26 cellular contexts compared by ENCODE assay signal in the genomic region with DNA sequence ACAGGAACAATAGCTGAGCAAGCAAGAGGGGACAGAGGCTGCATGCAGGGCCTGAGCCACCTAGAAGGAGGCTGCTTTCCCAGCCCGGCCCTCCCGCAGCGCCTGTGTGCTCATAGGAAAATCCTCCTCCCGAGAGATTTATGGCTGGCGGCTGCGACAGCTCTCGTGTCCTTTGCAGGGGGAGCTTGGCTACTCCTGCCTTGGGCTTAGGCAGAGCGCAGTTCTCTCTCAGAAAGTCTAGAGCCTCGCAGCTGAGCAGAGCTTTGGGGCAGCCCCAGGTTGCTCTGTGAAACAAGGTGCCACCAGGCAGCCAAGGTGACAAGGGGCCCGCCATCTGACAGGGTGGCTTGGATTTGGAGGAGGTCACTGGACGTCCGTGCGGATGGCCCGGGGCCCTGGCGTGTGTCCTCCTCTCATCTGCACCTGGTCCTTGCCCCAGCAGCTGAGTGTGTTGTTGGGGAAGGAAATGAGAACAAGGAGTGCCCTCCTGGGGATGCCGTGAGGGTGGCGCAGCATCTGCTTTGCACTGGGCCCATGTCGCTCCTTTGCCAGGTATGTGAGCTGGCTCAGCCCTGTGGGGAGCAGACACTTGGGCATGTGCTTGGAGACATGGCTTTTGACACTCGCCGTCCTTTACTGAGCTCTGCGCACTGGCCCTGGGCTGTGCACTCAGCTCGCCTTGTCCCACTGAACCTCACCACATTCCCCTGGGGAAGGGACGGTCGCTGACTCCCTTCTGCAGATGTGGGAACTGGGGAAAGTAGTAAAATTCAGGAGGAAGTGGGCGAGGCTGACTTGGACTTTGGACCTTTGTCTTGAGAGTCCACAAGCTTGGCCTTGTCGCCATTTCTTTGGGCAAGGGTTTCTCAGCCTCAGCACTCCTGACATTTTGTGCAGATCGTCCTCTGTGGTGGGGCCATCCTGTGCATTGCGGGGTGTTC. TPM values are rescaled to one million over a fixed set of nuclear protein-coding genes. Genes with fewer than 3 reads are reported as not detected.
DNase-seq lines count a peak whose midpoint lies in the region; ATAC-seq and TF ChIP-seq lines count a peak whose summit lies in the region.
"Had no signal": no experiment of that assay in that cellular context is flagged by ENCODE, and none has a peak within 500 bp of the region (broad histone marks: within the 10 kb centered on the region; RNA-seq: fewer than 3 reads in every experiment).

No MANE protein-coding gene starts in this region.

- H3K4me3 Mint-ChIP-seq in stimulated activated naive B cell treated with anti-CD40 and anti-IgM and Interleukin-4, amounts not matched to agents 10 μg/mL and 1 μg/mL and 100 μg/mL, for 72 hours: no peak overlapping the region
- H3K4me3 Mint-ChIP-seq: activated naive CD4-positive, alpha-beta T cell treated with anti-CD3 and anti-CD28 coated beads, Interleukin-2, amount 10 ng/mL, durations not matched to agents 7 days and 5 days; activated T-helper 1 cell treated with anti-CD3 and anti-CD28 coated beads, Interleukin-12 subunit alpha, Interleukin-12 subunit beta, Interleukin-2, Interleukin-4 antibody, amounts not matched to agents 30 ng/mL and 10 ng/mL and 1 ng/mL, durations not matched to agents 14 hours and 24 hours and 36 hours; CD8-positive, alpha-beta memory T cell; IgD-negative memory B cell; stimulated activated naive CD8-positive, alpha-beta T cell treated with anti-CD3 and anti-CD28 coated beads, Interleukin-15, amount 100 ng/mL, for 72 hours had no signal

- H3K27ac ChIP-seq in hepatocyte: no peak overlapping the region
- H3K27ac ChIP-seq: Peyer's patch, uterus had no signal

- peaks cover 8 to 11% of the 10 kb centered on the region in 2 donors for H3K9me3 Mint-ChIP-seq in stimulated activated naive B cell treated with anti-CD40 and anti-IgM and Interleukin-4, amounts not matched to agents 10 μg/mL and 1 μg/mL and 100 μg/mL, for 72 hours
- H3K9me3 Mint-ChIP-seq: CD8-positive, alpha-beta memory T cell had no signal

- H3K9me3 ChIP-seq in hepatocyte (ENCODE audit: low read depth): no peaks in the 10 kb centered on the region
- H3K9me3 ChIP-seq: Peyer's patch, uterus had no signal

- 88% methylated on average over 21 of the region's 28 CpGs for WGBS in hepatocyte (ENCODE audit: low lambda C conversion rate, missing lambda C conversion rate)

- H3K4me2 ChIP-seq in hepatocyte: no peak overlapping the region

- H3K36me3 ChIP-seq in hepatocyte (replicated peaks; ENCODE audit: insufficient read depth, low read depth): no peaks in the 10 kb centered on the region
- H3K36me3 ChIP-seq: Peyer's patch, uterus had no signal

- no peak overlapping the region for H3K4me3 ChIP-seq in hepatocyte
- H3K4me3 ChIP-seq: lung, Peyer's patch, uterus had no signal

- H3K27ac Mint-ChIP-seq in stimulated activated naive B cell treated with anti-CD40 and anti-IgM and Interleukin-4, amounts not matched to agents 10 μg/mL and 1 μg/mL and 100 μg/mL, for 72 hours: no peak overlapping the region
- H3K27ac Mint-ChIP-seq: activated naive CD4-positive, alpha-beta T cell treated with anti-CD3 and anti-CD28 coated beads, Interleukin-2, amount 10 ng/mL, durations not matched to agents 7 days and 5 days; activated T-helper 1 cell treated with anti-CD3 and anti-CD28 coated beads, Interleukin-12 subunit alpha, Interleukin-12 subunit beta, Interleukin-2, Interleukin-4 antibody, amounts not matched to agents 30 ng/mL and 10 ng/mL and 1 ng/mL, durations not matched to agents 14 hours and 24 hours and 36 hours; CD8-positive, alpha-beta memory T cell; IgD-negative memory B cell; progenitor cell of endocrine pancreas; stimulated activated naive CD8-positive, alpha-beta T cell treated with anti-CD3 and anti-CD28 coated beads, Interleukin-15, amount 100 ng/mL, for 72 hours had no signal

- no peak overlapping the region for H2AFZ ChIP-seq in hepatocyte

- no peaks in the 10 kb centered on the region for H3K9me2 ChIP-seq in hepatocyte (replicated peaks; ENCODE audit: insufficient read depth)

- no peaks in the 10 kb centered on the region for H4K20me1 ChIP-seq in hepatocyte (ENCODE audit: insufficient read depth, poor library complexity, severe bottlenecking)

- peaks cover 0 to 4% of the 10 kb centered on the region in 2 donors for H3K36me3 Mint-ChIP-seq in stimulated activated naive B cell treated with anti-CD40 and anti-IgM and Interleukin-4, amounts not matched to agents 10 μg/mL and 1 μg/mL and 100 μg/mL, for 72 hours
- H3K36me3 Mint-ChIP-seq: activated naive CD4-positive, alpha-beta T cell treated with anti-CD3 and anti-CD28 coated beads, Interleukin-2, amount 10 ng/mL, durations not matched to agents 7 days and 5 days; CD8-positive, alpha-beta memory T cell; IgD-negative memory B cell had no signal

- peaks cover 0 to 3% of the 10 kb centered on the region in 2 donors for H3K27me3 Mint-ChIP-seq in stimulated activated naive B cell treated with anti-CD40 and anti-IgM and Interleukin-4, amounts not matched to agents 10 μg/mL and 1 μg/mL and 100 μg/mL, for 72 hours
- H3K27me3 Mint-ChIP-seq: stimulated activated naive CD8-positive, alpha-beta T cell treated with anti-CD3 and anti-CD28 coated beads, Interleukin-15, amount 100 ng/mL, for 72 hours had no signal

- no peaks in the 10 kb centered on the region for H3K27me3 ChIP-seq in hepatocyte
- H3K27me3 ChIP-seq: Peyer's patch, uterus had no signal

- peak; percentile 62 for ATAC-seq in stimulated activated naive B cell treated with anti-CD40 and anti-IgM and Interleukin-4, amounts not matched to agents 10 μg/mL and 1 μg/mL and 100 μg/mL, for 72 hours (replicated peaks)
- no peak for ATAC-seq in HG02970 (IDR thresholded peaks at IDR 0.05; ENCODE audit: low FRiP score, unreplicated experiment)
- ATAC-seq in GM18868 (IDR thresholded peaks at IDR 0.05; ENCODE audit: unreplicated experiment): no peak
- ATAC-seq in left lobe of liver: no peak
- ATAC-seq: stimulated activated naive CD8-positive, alpha-beta T cell treated with anti-CD3 and anti-CD28 coated beads, Interleukin-15, amount 100 ng/mL, for 72 hours had no signal

- DNase-seq in NOMO-1 treated with dmso at 0.1 percent for 144 hours (lab: John Stamatoyannopoulos, UW; ENCODE audit: unreplicated experiment) (peak; percentile 36), NOMO-1 treated with DMSO at 0.1 percent for 48 hours (lab: John Stamatoyannopoulos, UW; ENCODE audit: unreplicated experiment) (no peak), NCI-H1417 (lab: John Stamatoyannopoulos, UW) (peak; percentile 63 to 82 (median 65)), hepatocyte (ENCODE audit: low spot score) (peak; percentile 61), left lobe of liver (ENCODE audit: low spot score) (no peak)
- no peak for DNase-seq in stimulated activated naive B cell treated with anti-CD40 and anti-IgM and Interleukin-4, amounts not matched to agents 10 μg/mL and 1 μg/mL and 100 μg/mL, for 72 hours
- DNase-seq: activated CD4-positive, CD25-positive, alpha-beta regulatory T cell; activated CD8-positive, alpha-beta memory T cell treated with anti-CD3 and anti-CD28 coated beads, Interleukin-2, amount 50 U/mL, for 4 hours; activated naive CD4-positive, alpha-beta T cell treated with anti-CD3 and anti-CD28 coated beads, Interleukin-2, amount 10 ng/mL, durations not matched to agents 7 days and 5 days; CD8-positive, alpha-beta memory T cell; DMS153; NCI-H1105; NCI-H2081 treated with DMSO at 0.1 percent for 48 hours; NCI-H446; Peyer's patch; stimulated activated naive CD8-positive, alpha-beta T cell treated with anti-CD3 and anti-CD28 coated beads, Interleukin-15, amount 100 ng/mL, for 72 hours; uterus had no signal

- TF ChIP-seq CTCF in hepatocyte (IDR thresholded peaks at IDR 0.05; ENCODE audit: poor library complexity): no peak

- no peaks in the 10 kb centered on the region for H3K79me2 ChIP-seq in hepatocyte

- H3K4me1 Mint-ChIP-seq in stimulated activated naive B cell treated with anti-CD40 and anti-IgM and Interleukin-4, amounts not matched to agents 10 μg/mL and 1 μg/mL and 100 μg/mL, for 72 hours: peaks cover 4 to 6% of the 10 kb centered on the region in 2 donors
- H3K4me1 Mint-ChIP-seq: activated naive CD4-positive, alpha-beta T cell treated with anti-CD3 and anti-CD28 coated beads, Interleukin-2, amount 10 ng/mL, durations not matched to agents 7 days and 5 days; CD8-positive, alpha-beta memory T cell; stimulated activated naive CD8-positive, alpha-beta T cell treated with anti-CD3 and anti-CD28 coated beads, Interleukin-15, amount 100 ng/mL, for 72 hours had no signal

- H3K4me1 ChIP-seq in hepatocyte (ENCODE audit: insufficient read depth): peaks cover 9% of the 10 kb centered on the region
- H3K4me1 ChIP-seq: Peyer's patch, uterus had no signal

RNA-seq across cellular contexts. Expression of gene EDN3, which starts 41.9 kb away (rescaled TPM):
- total RNA-seq in hepatocyte (1.4 and 4.0 TPM in 2 replicates), left lobe of liver (not detected)
- polyA plus RNA-seq in hepatocyte: 5.8 and 5.9 TPM in 2 replicates
- total RNA-seq: activated T-helper 1 cell treated with anti-CD3 and anti-CD28 coated beads, Interleukin-12 subunit alpha, Interleukin-12 subunit beta, Interleukin-2, Interleukin-4 antibody, amounts not matched to agents 30 ng/mL and 10 ng/mL and 1 ng/mL, durations not matched to agents 14 hours and 24 hours and 36 hours; G401; glomerular endothelial cell had no signal
- polyA plus RNA-seq: CD8-positive, alpha-beta memory T cell; IgD-negative memory B cell; keratinocyte had no signal

Comparison
In these comparisons a context has a peak if more than half of its experiments do, and no peak if none do; other contexts are left out.
1. DNase-seq: peak in NOMO-1 treated with dmso at 0.1 percent for 144 hours (single experiment), NCI-H1417 (3 of 3) and hepatocyte (single experiment); none in NOMO-1 treated with DMSO at 0.1 percent for 48 hours (single experiment), stimulated activated naive B cell treated with anti-CD40 and anti-IgM and Interleukin-4, amounts not matched to agents 10 μg/mL and 1 μg/mL and 100 μg/mL, for 72 hours (single experiment) and left lobe of liver (single experiment).
2. ATAC-seq: peak in stimulated activated naive B cell treated with anti-CD40 and anti-IgM and Interleukin-4, amounts not matched to agents 10 μg/mL and 1 μg/mL and 100 μg/mL, for 72 hours (2 of 2); none in HG02970 (single experiment), GM18868 (single experiment) and left lobe of liver (single experiment).